Comparison of ENCODE assay signal across 2 cellular contexts in genomic region chr10:133573460-133573859, GRCh38.
TF ChIP-seq lines count a peak whose summit lies in the region.

No MANE protein-coding gene starts in this region.

TF ChIP-seq in SK-N-SH treated with all-trans-retinoic acid at 6 μM for 48 hours, 23 proteins besides CTCF, POLR2A, EP300 and RAD21:
- peak; percentile 90 for TF ChIP-seq ZFP30 (CRISPR knock-in tag; IDR thresholded peaks at IDR 0.05)

TF ChIP-seq in HepG2, 621 proteins besides CTCF, POLR2A, EP300 and RAD21:
- peak; percentile 68; the same call in 1 of the 2 replicates for TF ChIP-seq ZFP82 (CRISPR knock-in tag; IDR thresholded peaks at IDR 0.05; ENCODE audit: borderline replicate concordance)
